Comparison of ENCODE assay signal across 12 cellular contexts in the genomic region with DNA sequence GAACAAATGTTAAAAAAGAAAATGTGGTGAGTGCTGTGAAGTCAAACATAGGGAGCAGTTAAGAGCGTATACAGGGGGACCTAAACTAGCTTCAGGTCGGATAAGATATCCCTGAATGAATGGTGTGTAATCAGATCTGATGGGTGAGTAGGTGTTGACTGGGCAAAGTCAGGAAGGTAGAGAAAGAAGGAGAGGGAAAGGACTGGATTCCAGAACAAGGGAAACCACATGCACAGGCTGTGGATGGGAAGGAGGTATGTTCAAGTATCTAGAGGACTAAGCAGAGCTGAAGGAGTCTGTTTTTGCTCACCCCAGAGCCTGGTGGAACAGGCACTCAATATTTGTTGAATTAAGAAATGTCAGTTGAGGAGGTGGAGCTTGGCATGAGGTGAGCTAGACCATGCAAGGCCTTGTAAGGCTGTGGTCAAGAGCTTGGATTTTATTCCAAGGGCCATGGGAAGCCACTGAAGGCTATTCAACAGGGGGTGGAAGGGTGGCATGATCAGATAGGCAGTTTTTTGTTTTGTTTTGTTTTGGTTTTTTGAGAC. TPM values are rescaled to one million over a fixed set of nuclear protein-coding genes. Genes with fewer than 3 reads are reported as not detected.
DNase-seq lines count a peak whose midpoint lies in the region; ATAC-seq and TF ChIP-seq lines count a peak whose summit lies in the region.
"Had no signal": no experiment of that assay in that cellular context is flagged by ENCODE, and none has a peak within 500 bp of the region (broad histone marks: within the 10 kb centered on the region; RNA-seq: fewer than 3 reads in every experiment).

No MANE protein-coding gene starts in this region.

- 93% methylated on average over 2 of the region's 2 CpGs for WGBS in suprapubic skin

- no peak for ATAC-seq in HG03045 (IDR thresholded peaks at IDR 0.05; ENCODE audit: unreplicated experiment)

- no peak for TF ChIP-seq EP300 in suprapubic skin (IDR thresholded peaks at IDR 0.05)

- H3K36me3 Mint-ChIP-seq in endothelial cell (ENCODE audit: low read depth, unreplicated experiment) (peaks cover 36% of the 10 kb centered on the region), progenitor cell of endocrine pancreas (ENCODE audit: insufficient read depth) (peaks cover 14% of the 10 kb centered on the region)

- H3K4me1 ChIP-seq in suprapubic skin = peaks cover 11% of the 10 kb centered on the region

- no peak overlapping the region for H3K27ac ChIP-seq in suprapubic skin
- no peak overlapping the region for H3K27ac ChIP-seq in WERI-Rb-1

- no peaks in the 10 kb centered on the region for H3K9me3 ChIP-seq in suprapubic skin
- no peaks in the 10 kb centered on the region for H3K9me3 ChIP-seq in WERI-Rb-1 (ENCODE audit: severe bottlenecking)

- H3K4me3 Mint-ChIP-seq in endothelial cell (ENCODE audit: unreplicated experiment) (peak overlapping the region; percentile 6), progenitor cell of endocrine pancreas (ENCODE audit: low read depth) (no peak overlapping the region)

- DNase-seq in NCI-H2107 treated with DMSO at 0.1 percent for 48 hours (lab: John Stamatoyannopoulos, UW; ENCODE audit: unreplicated experiment) (peak; percentile 72), NCI-H2107 (lab: John Stamatoyannopoulos, UW) (no peak), endothelial cell (ENCODE audit: low spot score) (no peak), progenitor cell of endocrine pancreas (ENCODE audit: low spot score, unreplicated experiment) (no peak), suprapubic skin (ENCODE audit: low spot score in 2 of 2) (no peak), WERI-Rb-1 (no peak)
- DNase-seq: ACHN, caudate nucleus, MV-4-11, OCI-M1 had no signal

- TF ChIP-seq CTCF in endothelial cell (IDR thresholded peaks at IDR 0.05; ENCODE audit: unreplicated experiment) (no peak), progenitor cell of endocrine pancreas (IDR thresholded peaks at IDR 0.05; ENCODE audit: unreplicated experiment) (no peak), suprapubic skin (IDR thresholded peaks at IDR 0.05) (no peak), WERI-Rb-1 (IDR thresholded peaks at IDR 0.05; ENCODE audit: low read depth, low read length) (no peak)

- H3K36me3 ChIP-seq in suprapubic skin = peaks cover 34% of the 10 kb centered on the region
- H3K36me3 ChIP-seq in WERI-Rb-1 = peaks cover 41% of the 10 kb centered on the region

- no peaks in the 10 kb centered on the region for H3K27me3 ChIP-seq in suprapubic skin
- no peaks in the 10 kb centered on the region for H3K27me3 ChIP-seq in WERI-Rb-1 (ENCODE audit: insufficient read depth, low read depth, severe bottlenecking)

- H3K27ac Mint-ChIP-seq in endothelial cell (ENCODE audit: unreplicated experiment) (peak overlapping the region; percentile 7), progenitor cell of endocrine pancreas (peak overlapping the region; percentile 19)

- peaks cover 15% of the 10 kb centered on the region for H3K27me3 Mint-ChIP-seq in endothelial cell (ENCODE audit: unreplicated experiment)
- H3K27me3 Mint-ChIP-seq in progenitor cell of endocrine pancreas = no peaks in the 10 kb centered on the region

- H3K9me3 Mint-ChIP-seq in endothelial cell (ENCODE audit: unreplicated experiment) (no peaks in the 10 kb centered on the region), progenitor cell of endocrine pancreas (ENCODE audit: low read depth) (no peaks in the 10 kb centered on the region)

- H3K4me1 Mint-ChIP-seq in endothelial cell (ENCODE audit: unreplicated experiment) (peaks cover 17% of the 10 kb centered on the region), progenitor cell of endocrine pancreas (ENCODE audit: low read depth) (peaks cover 2% of the 10 kb centered on the region)

- TF ChIP-seq POLR2A in suprapubic skin (IDR thresholded peaks at IDR 0.05) = no peak

- H3K4me3 ChIP-seq in suprapubic skin (no peak overlapping the region), WERI-Rb-1 (ENCODE audit: low read depth, low read length) (no peak overlapping the region)

TF ChIP-seq in PFSK-1, 5 proteins besides CTCF, POLR2A, EP300 and RAD21:
- TF ChIP-seq FOXP2 (optimal IDR thresholded peaks at IDR 0.05; ENCODE audit: borderline replicate concordance, extremely low read depth, extremely low read length, insufficient read depth) (no peak), TAF1 (IDR thresholded peaks at IDR 0.05; ENCODE audit: borderline replicate concordance, insufficient read depth, low read length) (no peak), SIN3A (IDR thresholded peaks at IDR 0.05; ENCODE audit: borderline replicate concordance, insufficient read depth, low read length) (no peak), POLR2AphosphoS5 (IDR thresholded peaks at IDR 0.05; ENCODE audit: low read depth, low read length) (peak; percentile 11; the same call in 1 of the 2 replicates)
TF ChIP-seq in PFSK-1: peak in this region for 1.

RNA-seq across cellular contexts. Expression of a gene that starts 27.4 kb away (rescaled TPM):
- polyA plus RNA-seq in PFSK-1 (2012; ENCODE audit: insufficient read length, low read depth) = 246 TPM
- total RNA-seq in endothelial cell (ENCODE audit: unreplicated experiment) = 189 TPM
- total RNA-seq in progenitor cell of endocrine pancreas = 98.0 and 109 TPM in 2 replicates
- 100 to 1,000 TPM in 1 of 4 donors, 10 to 100 TPM in 3; 80.0 to 119 (median 94.6) TPM for total RNA-seq in suprapubic skin

RNA-seq across cellular contexts. Expression of a gene that starts 34.1 kb away (rescaled TPM):
- 160 TPM for polyA plus RNA-seq in PFSK-1 (2012; ENCODE audit: insufficient read length, low read depth)
- total RNA-seq in endothelial cell (ENCODE audit: unreplicated experiment) (50.7 TPM), progenitor cell of endocrine pancreas (61.0 and 63.6 TPM in 2 replicates), suprapubic skin (100 to 1,000 TPM in 2 of 4 donors, 10 to 100 TPM in 2; 68.7 to 111 (median 97.5) TPM)

RNA-seq across cellular contexts. Expression of a gene that starts 40.9 kb away (rescaled TPM):
- polyA plus RNA-seq in PFSK-1 (2012; ENCODE audit: insufficient read length, low read depth) = 34.9 TPM
- total RNA-seq in endothelial cell (ENCODE audit: unreplicated experiment) (129 TPM), progenitor cell of endocrine pancreas (142 and 145 TPM in 2 replicates), suprapubic skin (10 to 100 TPM; 73.3 to 93.3 (median 78.2) TPM)

RNA-seq across cellular contexts. Expression of a gene that starts 58.4 kb away (rescaled TPM):
- not detected for polyA plus RNA-seq in PFSK-1 (2012; ENCODE audit: insufficient read length, low read depth)
- total RNA-seq in endothelial cell (ENCODE audit: unreplicated experiment) = 0.13 TPM
- 0.10 and 0.18 TPM in 2 replicates for total RNA-seq in progenitor cell of endocrine pancreas
- total RNA-seq in suprapubic skin = 1 to 10 TPM; 4.9 to 5.6 (median 5.2) TPM
